In genomic region chr16:74297296-74297665, GRCh38 we compare ENCODE assay signal across 9 cellular contexts. TPM values are rescaled to one million over a fixed set of nuclear protein-coding genes. Genes with fewer than 3 reads are reported as not detected.
DNase-seq lines count a peak whose midpoint lies in the region; ATAC-seq, FAIRE-seq and TF ChIP-seq lines count a peak whose summit lies in the region.
"Had no signal": no experiment of that assay in that cellular context is flagged by ENCODE, and none has a peak within 500 bp of the region (broad histone marks: within the 10 kb centered on the region; RNA-seq: fewer than 3 reads in every experiment).

No MANE protein-coding gene starts in this region.

- peak; percentile 31 for ATAC-seq in HG02870 (IDR thresholded peaks at IDR 0.05; ENCODE audit: unreplicated experiment)
- no peak for ATAC-seq in T-cell (replicated peaks in 1 of 4)
- ATAC-seq in left lung, result peak; percentile 6

- no peaks in the 10 kb centered on the region for H4K20me1 ChIP-seq in mammary epithelial cell (ENCODE audit: insufficient read depth, low read length)

- H3K4me3 Mint-ChIP-seq in T-cell, result peak overlapping the region; percentile 89 to 94 (median 93)

- peak overlapping the region; percentile 90 for H3K4me2 ChIP-seq in mammary epithelial cell (ENCODE audit: insufficient read depth, low read depth, low read length)

- H2AFZ ChIP-seq in mammary epithelial cell (ENCODE audit: low read depth, low read length), result peak overlapping the region; percentile 81

- H3K36me3 ChIP-seq in mammary epithelial cell (ENCODE audit: insufficient read depth, low read length) (peaks cover 28% of the 10 kb centered on the region), left lung (peaks cover under 1 to 39% of the 10 kb centered on the region in 2 donors)

- H3K9me3 ChIP-seq in mammary epithelial cell (replicated peaks; ENCODE audit: insufficient read depth, low read length) (no peaks in the 10 kb centered on the region), left lung (peaks cover 0 to 2% of the 10 kb centered on the region in 2 donors)

- in situ Hi-C loops in mammary epithelial cell (cut with MboI; ENCODE audit: low sequenced_read_pairs in 2 of 2), result loop anchor here in 1 of 2 donors (25.0 kb wide), 1 partner anchor 560 kb away; no protein-coding TSS in a partner anchor

- DNase-seq in GM12891 (ENCODE audit: insufficient read length, low spot score), result no peak
- peak in 15 of 34 experiments; percentile 1 to 21 (median 6) for DNase-seq in T-cell
- peak; percentile 25 for DNase-seq in mammary epithelial cell
- DNase-seq in left lung, result no peak
- DNase-seq in stimulated activated CD8-positive, alpha-beta memory T cell treated with anti-CD3 and anti-CD28 coated beads, Interleukin-2, amount 100 ng/mL, for 48 hours (ENCODE audit: low read depth in 2 of 2), result peak; percentile 10 to 28
- no peak for DNase-seq in globus pallidus (ENCODE audit: low spot score)
- no peak for DNase-seq in GM19239 (ENCODE audit: insufficient read length, low spot score)

- intact Hi-C loops in mammary epithelial cell (cut with micrococcal nuclease) (no loop called here), left lung (cut with DNase I) (no loop called here)

- POLR2A ChIA-PET in T-cell (lab: Charles Lee), result interaction anchor here in 1 of 2 donors (1.0 to 1.8 kb wide), 2 partner anchors 9 to 310 kb away, joined by 3 to 4 read pairs; partner anchors contain the start of gene GLG1

- no peak for TF ChIP-seq CTCF in mammary epithelial cell (conservative IDR thresholded peaks at IDR 0.05 in 1 of 2, IDR thresholded peaks at IDR 0.05 in 1 of 2; ENCODE audit: extremely low read depth in 1 of 2, insufficient read depth in 1 of 2, low read depth in 1 of 2, low read length in 2 of 2)
- TF ChIP-seq CTCF in left lung (IDR thresholded peaks at IDR 0.05), result no peak

- H3K4me1 ChIP-seq in mammary epithelial cell (ENCODE audit: insufficient read depth, low read length) (peaks cover 16% of the 10 kb centered on the region), left lung (peaks cover 19 to 32% of the 10 kb centered on the region in 2 donors)

- H3K4me1 Mint-ChIP-seq in T-cell, result peaks cover 32 to 43% (median 38%) of the 10 kb centered on the region in 3 donors

- BruUV-seq in mammary epithelial cell (replicated peaks; lab: Mats Ljungman, UMichigan), result no TSS peak

- peak overlapping the region; percentile 94 for H3K9ac ChIP-seq in mammary epithelial cell (ENCODE audit: insufficient read depth, low read length)

- H3K4me3 ChIP-seq in mammary epithelial cell (replicated peaks in 1 of 3; ENCODE audit: insufficient read depth in 1 of 3, low read depth in 2 of 3, low read length in 3 of 3) (peak overlapping the region; percentile 71 to 91 (median 78)), left lung (peak overlapping the region; percentile 68 to 77)

- no peak for TF ChIP-seq POLR2A in GM12891 (IDR thresholded peaks at IDR 0.05; ENCODE audit: low read depth, low read length)

- H3K79me2 ChIP-seq in mammary epithelial cell (ENCODE audit: insufficient read depth, low read length), result peaks cover 55% of the 10 kb centered on the region

- H3K27me3 Mint-ChIP-seq in T-cell, result no peaks in the 10 kb centered on the region

- H3K27me3 ChIP-seq in mammary epithelial cell (ENCODE audit: insufficient read depth, low read length) (no peaks in the 10 kb centered on the region), left lung (no peaks in the 10 kb centered on the region)

- H3K27ac ChIP-seq in mammary epithelial cell (ENCODE audit: insufficient read depth, low read depth, low read length) (peak overlapping the region; percentile 77), left lung (peak overlapping the region; percentile 91 to 94)

- no peaks in the 10 kb centered on the region for H3K9me3 Mint-ChIP-seq in T-cell

- peak; percentile 84 for FAIRE-seq in GM12891 (lab: Jason Lieb, UNC)
- FAIRE-seq in GM19239 (lab: Jason Lieb, UNC), result no peak
- FAIRE-seq: colon had no signal

- dilution Hi-C loops in mammary epithelial cell (cut with HindIII; ENCODE audit: low sequenced_read_pairs), result no loop called here

- H3K36me3 Mint-ChIP-seq in T-cell, result peaks cover 25% of the 10 kb centered on the region

- H3K27ac Mint-ChIP-seq in T-cell, result peak overlapping the region; percentile 97 to 98

- WGBS in mammary epithelial cell (ENCODE audit: low coverage, missing lambda C conversion rate), result 6% methylated on average over 7 of the region's 16 CpGs

- CTCF ChIA-PET in T-cell (lab: Charles Lee), result interaction anchor here (0.6 to 1.7 kb wide), 4 partner anchors 8 to 370 kb away, joined by 4 to 6 read pairs (median 5); partner anchors contain the start of genes GLG1 (in 1 of the 2) and RFWD3 (in 1 of the 2)
- CTCF ChIA-PET in mammary epithelial cell (lab: Charles Lee; ENCODE audit: low non-redundant PET), result no interaction called here

TF ChIP-seq in GM12891, 5 proteins besides CTCF, POLR2A, EP300 and RAD21:
- TF ChIP-seq SPI1 (IDR thresholded peaks at IDR 0.05; ENCODE audit: low read depth, low read length) (no peak), POU2F2 (IDR thresholded peaks at IDR 0.05; ENCODE audit: low read depth, low read length) (no peak), TAF1 (IDR thresholded peaks at IDR 0.05; ENCODE audit: low read depth, low read length) (no peak), POLR2AphosphoS5 (IDR thresholded peaks at IDR 0.05; ENCODE audit: low read depth, low read length) (no peak)

RNA-seq across cellular contexts. Expression of gene PSMD7, which starts 0.7 kb away (rescaled TPM):
- polyA plus RNA-seq in GM12891 (2012; ENCODE audit: low read depth, missing spikeins), result 101 TPM
- total RNA-seq in T-cell, result 10 to 100 TPM; 57.8 to 79.9 (median 71.2) TPM
- 100 to 1,000 TPM in 1 of 2 donors, 10 to 100 TPM in 1; 55.0 to 100 TPM for total RNA-seq in mammary epithelial cell
- 125 TPM for polyA plus RNA-seq in mammary epithelial cell
- 42.1 TPM for polyA minus RNA-seq in mammary epithelial cell
- 10 to 100 TPM; 50.8 to 79.4 TPM for total RNA-seq in left lung

Comparison
In these comparisons a context has a peak if more than half of its experiments do, and no peak if none do; other contexts are left out.
1. DNase-seq: peak in mammary epithelial cell (single experiment) and stimulated activated CD8-positive, alpha-beta memory T cell treated with anti-CD3 and anti-CD28 coated beads, Interleukin-2, amount 100 ng/mL, for 48 hours (2 of 2); none in GM12891 (single experiment), left lung (0 of 2), globus pallidus (single experiment) and GM19239 (single experiment).
2. ATAC-seq: peak in HG02870 (single experiment) and left lung (single experiment); none in T-cell (0 of 4).